ENCODE assay signal across 8 cellular contexts in genomic region chrX:24023972-24024664, GRCh38. TPM values are rescaled to one million over a fixed set of nuclear protein-coding genes. Genes with fewer than 3 reads are reported as not detected.
DNase-seq lines count a peak whose midpoint lies in the region; ATAC-seq, FAIRE-seq and TF ChIP-seq lines count a peak whose summit lies in the region.

No MANE protein-coding gene starts in this region.

- H3K9me3 ChIP-seq in A549 (no peaks in the 10 kb centered on the region), SK-N-MC (ENCODE audit: low read depth, low read length) (no peaks in the 10 kb centered on the region), esophagus (ENCODE audit: control insufficient read depth in 2 of 2, insufficient read depth in 1 of 2, low read depth in 1 of 2, low read length in 1 of 2) (no peaks in the 10 kb centered on the region), neuron (ENCODE audit: low read length) (no peaks in the 10 kb centered on the region)

- WGBS in A549 (ENCODE audit: missing lambda C conversion rate): 1% methylated on average over 19 of the region's 19 CpGs
- WGBS in esophagus, 2 donors: 1 to 30% methylated on average over 19 of the region's 19 CpGs

- POLR2A ChIA-PET in A549 (lab: Yijun Ruan, JAX): interaction anchor here (0.6 to 4.2 kb wide), 3 partner anchors 31 to 115 kb away, joined by 3 to 80 read pairs (median 3); partner anchors contain the start of gene EIF2S3

- H3K9ac ChIP-seq in SK-N-MC (ENCODE audit: insufficient read length): peak overlapping the region; percentile 91

- peak; percentile 94 for FAIRE-seq in A549 (lab: Jason Lieb, UNC)

- CTCF ChIA-PET in A549 (lab: Yijun Ruan, JAX): interaction anchor here (1.8 to 4.5 kb wide), 2 partner anchors 31 to 116 kb away, joined by 5 to 30 read pairs; partner anchors contain the start of gene EIF2S3

- H3K27ac ChIP-seq in A549 (peak overlapping the region; percentile 99), SK-N-MC (peak overlapping the region; percentile 73; the same call in 1 of the 2 replicates), esophagus (ENCODE audit: low read depth in 2 of 2, low read length in 1 of 2) (peak overlapping the region in 1 of 2 donors; percentile 91)

- TF ChIP-seq POLR2A in A549 (IDR thresholded peaks at IDR 0.05; ENCODE audit: low read length): no peak

- H3K4me1 ChIP-seq in A549 (peaks cover 31% of the 10 kb centered on the region), esophagus (ENCODE audit: control insufficient read depth in 2 of 2, insufficient read depth in 2 of 2, low read length in 1 of 2) (no peaks in the 10 kb centered on the region), neuron (ENCODE audit: insufficient read depth, low read length) (no peaks in the 10 kb centered on the region)

- no peak for TF ChIP-seq CTCF in A549 (IDR thresholded peaks at IDR 0.05)
- TF ChIP-seq CTCF in GM12864 (IDR thresholded peaks at IDR 0.05; ENCODE audit: low read depth, low read length, missing control alignments): no peak

- H2AFZ ChIP-seq in neuron (ENCODE audit: low read depth, low read length): no peak overlapping the region

- H3K4me2 ChIP-seq in A549: peak overlapping the region; percentile 70

- no peak for TF ChIP-seq EP300 in A549 (IDR thresholded peaks at IDR 0.05)

- peak in 1 of 2 experiments; percentile 34; a peak in 3 of 6 replicates for ATAC-seq in A549
- ATAC-seq in HG03045 (IDR thresholded peaks at IDR 0.05; ENCODE audit: unreplicated experiment): no peak
- no peak for ATAC-seq in HG03432 (IDR thresholded peaks at IDR 0.05; ENCODE audit: unreplicated experiment)
- no peak for ATAC-seq in GM21528 (IDR thresholded peaks at IDR 0.05; ENCODE audit: low FRiP score, unreplicated experiment)

- H3K4me3 ChIP-seq in A549 (peak overlapping the region; percentile 95), GM12864 (ENCODE audit: low read depth, low read length) (peak overlapping the region; percentile 87), SK-N-MC (peak overlapping the region; percentile 82), esophagus (ENCODE audit: low read depth in 1 of 2, low read length in 2 of 2) (peak overlapping the region; percentile 56 to 85), neuron (ENCODE audit: low read length) (peak overlapping the region; percentile 96)

- no peak for TF ChIP-seq RAD21 in A549 (conservative IDR thresholded peaks at IDR 0.05 in 1 of 2, IDR thresholded peaks at IDR 0.05 in 1 of 2)

- H3K27me3 ChIP-seq in esophagus (ENCODE audit: control insufficient read depth in 1 of 2, insufficient read depth in 2 of 2, low read length in 2 of 2) (no peaks in the 10 kb centered on the region), neuron (ENCODE audit: insufficient read depth, low read length) (no peaks in the 10 kb centered on the region)

- H3K36me3 ChIP-seq in SK-N-MC (ENCODE audit: insufficient read depth, low read length): no peaks in the 10 kb centered on the region
- H3K36me3 ChIP-seq in esophagus (ENCODE audit: control insufficient read depth in 2 of 2, insufficient read depth in 2 of 2, low read length in 1 of 2): no peaks in the 10 kb centered on the region
- H3K36me3 ChIP-seq in neuron (ENCODE audit: insufficient read depth, low read length): no peaks in the 10 kb centered on the region

- DNase-seq in A549 (ENCODE audit: low read depth in 1 of 2, low spot score in 1 of 2): no peak
- no peak for DNase-seq in GM12864 (ENCODE audit: low read depth)
- DNase-seq in SK-N-MC (ENCODE audit: low read depth, low spot score): no peak

TF ChIP-seq in A549, 52 proteins besides CTCF, POLR2A, EP300 and RAD21:
- TF ChIP-seq NPAS2 (CRISPR knock-in tag; IDR thresholded peaks at IDR 0.05; ENCODE audit: borderline replicate concordance) (no peak), CBX2 (IDR thresholded peaks at IDR 0.05; ENCODE audit: borderline replicate concordance, low read depth) (no peak), TFCP2L1 (CRISPR knock-in tag; IDR thresholded peaks at IDR 0.05) (no peak), TP53 (CRISPR knock-in tag; IDR thresholded peaks at IDR 0.05) (no peak), HEYL (CRISPR knock-in tag; IDR thresholded peaks at IDR 0.05) (no peak), EHF (CRISPR knock-in tag; IDR thresholded peaks at IDR 0.05) (no peak), JUNB (IDR thresholded peaks at IDR 0.05) (no peak), CBX8 (IDR thresholded peaks at IDR 0.05) (no peak), HOXB5 (CRISPR knock-in tag; IDR thresholded peaks at IDR 0.05) (no peak), ZSCAN20 (CRISPR knock-in tag; IDR thresholded peaks at IDR 0.05) (no peak), MAFK (IDR thresholded peaks at IDR 0.05; ENCODE audit: partially characterized antibody) (no peak), MYC (IDR thresholded peaks at IDR 0.05; ENCODE audit: borderline replicate concordance, low read length) (no peak), JUN (IDR thresholded peaks at IDR 0.05) (no peak), SMC3 (IDR thresholded peaks at IDR 0.05) (no peak), ELK1 (IDR thresholded peaks at IDR 0.05; ENCODE audit: low read depth, low read length) (no peak)

RNA-seq across cellular contexts. Expression of gene KLHL15, which starts 2.9 kb away (rescaled TPM):
- polyA plus RNA-seq in A549 (2011; rRNA removed) (11.2 and 15.0 TPM in 2 replicates), A549 (2017; fragmentation: RNase III; extraction: RNeasy Plus Mini Kit Qiagen cat#74134 plus additional on column Dnase treatment) (6.1 to 6.4 TPM (median 6.2 TPM) in 3 replicates), esophagus (1 to 10 TPM in 1 of 2 donors, under 1 TPM in 1; 0.84 to 1.9 TPM)
- polyA plus RNA-seq in A549 (2012; cell fraction: cytosol; rRNA removed): 3.8 and 4.8 TPM in 2 replicates
- polyA plus RNA-seq in A549 (2012; cell fraction: nucleus; rRNA removed): 2.8 and 5.1 TPM in 2 replicates
- 12.5 and 13.4 TPM in 2 replicates for polyA minus RNA-seq in A549 (2011; rRNA and poly(A)+ RNA removed)

RNA-seq across cellular contexts. Expression of gene EIF2S3, which starts 30.6 kb away (rescaled TPM):
- 214 and 219 TPM in 2 replicates for polyA plus RNA-seq in A549 (2011; rRNA removed)
- 72.4 and 82.5 TPM in 2 replicates for polyA plus RNA-seq in A549 (2012; cell fraction: cytosol; rRNA removed)
- 65.4 and 108 TPM in 2 replicates for polyA plus RNA-seq in A549 (2012; cell fraction: nucleus; rRNA removed)
- 259 to 300 TPM (median 270 TPM) in 3 replicates for polyA plus RNA-seq in A549 (2017; fragmentation: RNase III; extraction: RNeasy Plus Mini Kit Qiagen cat#74134 plus additional on column Dnase treatment)
- 298 and 320 TPM in 2 replicates for polyA minus RNA-seq in A549 (2011; rRNA and poly(A)+ RNA removed)
- polyA plus RNA-seq in esophagus: 10 to 100 TPM; 30.4 to 57.3 TPM
